14 cellular contexts compared by ENCODE assay signal in genomic region chr14:51398898-51399297, GRCh38.
DNase-seq lines count a peak whose midpoint lies in the region; ATAC-seq and FAIRE-seq lines count a peak whose summit lies in the region.
"Had no signal": no experiment of that assay in that cellular context is flagged by ENCODE, and none has a peak within 500 bp of the region (broad histone marks: within the 10 kb centered on the region; RNA-seq: fewer than 3 reads in every experiment).

No MANE protein-coding gene starts in this region.

- ATAC-seq in left ventricle myocardium superior (peak; percentile 13), GM18517 (IDR thresholded peaks at IDR 0.05; ENCODE audit: unreplicated experiment) (no peak), HG03469 (IDR thresholded peaks at IDR 0.05; ENCODE audit: unreplicated experiment) (no peak)
- ATAC-seq in stimulated activated effector memory CD8-positive, alpha-beta T cell treated with anti-CD3 and anti-CD28 coated beads, Interleukin-12 subunit alpha, Interleukin-12 subunit beta, amount 100 ng/mL, for 72 hours, result no peak
- ATAC-seq: body of pancreas, T-helper 17 cell had no signal

- H3K36me3 Mint-ChIP-seq in stimulated activated effector memory CD8-positive, alpha-beta T cell treated with anti-CD3 and anti-CD28 coated beads, Interleukin-12 subunit alpha, Interleukin-12 subunit beta, amount 100 ng/mL, for 72 hours, result no peaks in the 10 kb centered on the region
- H3K36me3 Mint-ChIP-seq: IgD-negative memory B cell, naive B cell had no signal

- no peak overlapping the region for H3K27ac Mint-ChIP-seq in stimulated activated effector memory CD8-positive, alpha-beta T cell treated with anti-CD3 and anti-CD28 coated beads, Interleukin-12 subunit alpha, Interleukin-12 subunit beta, amount 100 ng/mL, for 72 hours
- H3K27ac Mint-ChIP-seq: IgD-negative memory B cell, naive B cell, T-helper 17 cell had no signal

- intact Hi-C loops in left ventricle myocardium superior (cut with micrococcal nuclease), result no loop called here

- H3K4me3 Mint-ChIP-seq in stimulated activated effector memory CD8-positive, alpha-beta T cell treated with anti-CD3 and anti-CD28 coated beads, Interleukin-12 subunit alpha, Interleukin-12 subunit beta, amount 100 ng/mL, for 72 hours, result no peak overlapping the region
- H3K4me3 Mint-ChIP-seq: IgD-negative memory B cell, naive B cell, T-helper 17 cell had no signal

- H3K9me3 Mint-ChIP-seq in stimulated activated effector memory CD8-positive, alpha-beta T cell treated with anti-CD3 and anti-CD28 coated beads, Interleukin-12 subunit alpha, Interleukin-12 subunit beta, amount 100 ng/mL, for 72 hours, result no peaks in the 10 kb centered on the region
- H3K9me3 Mint-ChIP-seq: IgD-negative memory B cell had no signal

- FAIRE-seq in frontal cortex (lab: Jason Lieb, UNC), result no peak

- DNase-seq in A172 (ENCODE audit: low spot score) (peak; percentile 71), HK-2 (ENCODE audit: unreplicated experiment) (peak; percentile 79), astrocyte of the hippocampus (ENCODE audit: low read depth, low spot score) (peak; percentile 27), left ventricle myocardium superior (no peak), frontal cortex (ENCODE audit: low spot score in 2 of 2) (no peak)
- DNase-seq in stimulated activated effector memory CD8-positive, alpha-beta T cell treated with anti-CD3 and anti-CD28 coated beads, Interleukin-12 subunit alpha, Interleukin-12 subunit beta, amount 100 ng/mL, for 72 hours (ENCODE audit: low spot score in 2 of 2), result no peak
- DNase-seq: body of pancreas; naive B cell; stimulated activated CD4-positive, alpha-beta T cell treated with anti-CD3 and anti-CD28 coated beads, Interleukin-4, amount 100 ng/mL, for 4 hours; T-helper 17 cell; upper lobe of left lung had no signal

- H3K4me1 Mint-ChIP-seq in stimulated activated effector memory CD8-positive, alpha-beta T cell treated with anti-CD3 and anti-CD28 coated beads, Interleukin-12 subunit alpha, Interleukin-12 subunit beta, amount 100 ng/mL, for 72 hours, result no peaks in the 10 kb centered on the region
- H3K4me1 Mint-ChIP-seq: IgD-negative memory B cell, naive B cell had no signal

Comparison
In these comparisons a context has a peak if more than half of its experiments do, and no peak if none do; other contexts are left out.
1. DNase-seq: peak in A172 (single experiment), HK-2 (single experiment) and astrocyte of the hippocampus (single experiment); none in left ventricle myocardium superior (single experiment), stimulated activated effector memory CD8-positive, alpha-beta T cell treated with anti-CD3 and anti-CD28 coated beads, Interleukin-12 subunit alpha, Interleukin-12 subunit beta, amount 100 ng/mL, for 72 hours (0 of 2) and frontal cortex (0 of 2).